In the genomic region with DNA sequence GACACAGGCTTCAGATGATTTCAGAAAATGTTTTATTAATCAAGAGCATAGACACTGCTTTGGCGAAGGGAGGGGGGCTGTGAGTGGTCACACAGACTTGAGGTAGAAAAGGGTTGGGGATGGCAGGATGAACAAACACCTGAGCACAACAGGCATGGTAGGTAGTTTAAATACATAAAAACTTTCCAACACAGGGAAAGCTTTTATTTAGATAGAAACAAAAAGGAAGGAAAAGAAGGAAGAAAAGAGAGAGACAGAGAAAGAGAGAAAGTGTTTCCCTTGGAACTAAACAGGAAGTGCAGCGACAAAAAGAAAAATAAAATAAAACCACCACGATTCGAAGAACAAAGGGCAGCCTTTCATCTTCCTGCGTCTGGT, we compare ENCODE assay signal across 18 cellular contexts. TPM values are rescaled to one million over a fixed set of nuclear protein-coding genes. Genes with fewer than 3 reads are reported as not detected.
DNase-seq lines count a peak whose midpoint lies in the region; ATAC-seq and TF ChIP-seq lines count a peak whose summit lies in the region.
"Had no signal": no experiment of that assay in that cellular context is flagged by ENCODE, and none has a peak within 500 bp of the region (broad histone marks: within the 10 kb centered on the region; RNA-seq: fewer than 3 reads in every experiment).

No MANE protein-coding gene starts in this region.

- H3K4me1 ChIP-seq in cardiac muscle cell (ENCODE audit: low read depth) (peaks cover 39% of the 10 kb centered on the region), mesodermal cell (ENCODE audit: control insufficient read depth, insufficient read depth, low read length, poor library complexity, severe bottlenecking) (peaks cover 31% of the 10 kb centered on the region)

- H3K9me3 ChIP-seq in cardiac muscle cell (ENCODE audit: low read depth) (no peaks in the 10 kb centered on the region), mesodermal cell (ENCODE audit: control insufficient read depth, low read length) (no peaks in the 10 kb centered on the region)
- H3K9me3 ChIP-seq: left lung, MG63, neutrophil, upper lobe of left lung had no signal

- H3K4me3 Mint-ChIP-seq in activated T-helper 1 cell treated with anti-CD3 and anti-CD28 coated beads, Interleukin-12 subunit alpha, Interleukin-12 subunit beta, Interleukin-2, Interleukin-4 antibody, amounts not matched to agents 30 ng/mL and 10 ng/mL and 1 ng/mL, durations not matched to agents 14 hours and 24 hours and 36 hours, result no peak overlapping the region
- H3K4me3 Mint-ChIP-seq in stimulated activated naive CD8-positive, alpha-beta T cell treated with anti-CD3 and anti-CD28 coated beads, Interleukin-15, amount 100 ng/mL, for 72 hours, result peak overlapping the region; percentile 39 to 62
- no peak overlapping the region for H3K4me3 Mint-ChIP-seq in activated T-helper 2 cell treated with anti-CD3 and anti-CD28 coated beads, Interferon-gamma antibody, Interleukin-2, Interleukin-4, amounts not matched to agents 10 μg/mL and 5 μg/mL and 100 μg/mL, durations not matched to agents 14 hours and 24 hours and 36 hours (ENCODE audit: low read depth)

- H3K27me3 Mint-ChIP-seq in activated T-helper 1 cell treated with anti-CD3 and anti-CD28 coated beads, Interleukin-12 subunit alpha, Interleukin-12 subunit beta, Interleukin-2, Interleukin-4 antibody, amounts not matched to agents 30 ng/mL and 10 ng/mL and 1 ng/mL, durations not matched to agents 14 hours and 24 hours and 36 hours (ENCODE audit: insufficient read depth), result peaks cover 87% of the 10 kb centered on the region
- H3K27me3 Mint-ChIP-seq in stimulated activated naive CD8-positive, alpha-beta T cell treated with anti-CD3 and anti-CD28 coated beads, Interleukin-15, amount 100 ng/mL, for 72 hours, result peaks cover 92% of the 10 kb centered on the region
- H3K27me3 Mint-ChIP-seq in activated T-helper 2 cell treated with anti-CD3 and anti-CD28 coated beads, Interferon-gamma antibody, Interleukin-2, Interleukin-4, amounts not matched to agents 10 μg/mL and 5 μg/mL and 100 μg/mL, durations not matched to agents 14 hours and 24 hours and 36 hours (ENCODE audit: low read depth), result peaks cover 83% of the 10 kb centered on the region

- no peak for TF ChIP-seq CTCF in cardiac muscle cell (IDR thresholded peaks at IDR 0.05; ENCODE audit: low read depth, low read length)

- H3K4me3 ChIP-seq in cardiac muscle cell, result peak overlapping the region; percentile 57
- peak overlapping the region; percentile 82 for H3K4me3 ChIP-seq in mesodermal cell (ENCODE audit: extremely low read depth, insufficient read depth, low read length, poor library complexity, severe bottlenecking)
- H3K4me3 ChIP-seq: left lung, upper lobe of left lung had no signal

- peaks cover 37% of the 10 kb centered on the region for H3K4me1 Mint-ChIP-seq in activated T-helper 1 cell treated with anti-CD3 and anti-CD28 coated beads, Interleukin-12 subunit alpha, Interleukin-12 subunit beta, Interleukin-2, Interleukin-4 antibody, amounts not matched to agents 30 ng/mL and 10 ng/mL and 1 ng/mL, durations not matched to agents 14 hours and 24 hours and 36 hours (ENCODE audit: low read depth)
- peaks cover 67% of the 10 kb centered on the region for H3K4me1 Mint-ChIP-seq in stimulated activated naive CD8-positive, alpha-beta T cell treated with anti-CD3 and anti-CD28 coated beads, Interleukin-15, amount 100 ng/mL, for 72 hours
- H3K4me1 Mint-ChIP-seq in activated T-helper 2 cell treated with anti-CD3 and anti-CD28 coated beads, Interferon-gamma antibody, Interleukin-2, Interleukin-4, amounts not matched to agents 10 μg/mL and 5 μg/mL and 100 μg/mL, durations not matched to agents 14 hours and 24 hours and 36 hours (ENCODE audit: low read depth), result peaks cover 16% of the 10 kb centered on the region

- WGBS in mesodermal cell (ENCODE audit: insufficient coverage in 2 of 2), 2 experiments, result 4 to 8% methylated on average over 4 to 5 of the region's 5 CpGs

- peak overlapping the region; percentile 83 for H3K27ac Mint-ChIP-seq in activated T-helper 1 cell treated with anti-CD3 and anti-CD28 coated beads, Interleukin-12 subunit alpha, Interleukin-12 subunit beta, Interleukin-2, Interleukin-4 antibody, amounts not matched to agents 30 ng/mL and 10 ng/mL and 1 ng/mL, durations not matched to agents 14 hours and 24 hours and 36 hours
- H3K27ac Mint-ChIP-seq in stimulated activated naive CD8-positive, alpha-beta T cell treated with anti-CD3 and anti-CD28 coated beads, Interleukin-15, amount 100 ng/mL, for 72 hours, result peak overlapping the region in 1 of 2 donors; percentile 40
- no peak overlapping the region for H3K27ac Mint-ChIP-seq in activated T-helper 2 cell treated with anti-CD3 and anti-CD28 coated beads, Interferon-gamma antibody, Interleukin-2, Interleukin-4, amounts not matched to agents 10 μg/mL and 5 μg/mL and 100 μg/mL, durations not matched to agents 14 hours and 24 hours and 36 hours

- H3K36me3 Mint-ChIP-seq in activated T-helper 1 cell treated with anti-CD3 and anti-CD28 coated beads, Interleukin-12 subunit alpha, Interleukin-12 subunit beta, Interleukin-2, Interleukin-4 antibody, amounts not matched to agents 30 ng/mL and 10 ng/mL and 1 ng/mL, durations not matched to agents 14 hours and 24 hours and 36 hours (ENCODE audit: low read depth), result peaks cover 10% of the 10 kb centered on the region
- H3K36me3 Mint-ChIP-seq in activated T-helper 2 cell treated with anti-CD3 and anti-CD28 coated beads, Interferon-gamma antibody, Interleukin-2, Interleukin-4, amounts not matched to agents 10 μg/mL and 5 μg/mL and 100 μg/mL, durations not matched to agents 14 hours and 24 hours and 36 hours (ENCODE audit: low read depth), result peaks cover 5% of the 10 kb centered on the region

- no peak for ATAC-seq in Right ventricle myocardium inferior
- ATAC-seq in stimulated activated naive CD8-positive, alpha-beta T cell treated with anti-CD3 and anti-CD28 coated beads, Interleukin-15, amount 100 ng/mL, for 72 hours, result no peak
- no peak for ATAC-seq in GM19397 (IDR thresholded peaks at IDR 0.05; ENCODE audit: unreplicated experiment)
- ATAC-seq: left lung, Panc1 had no signal

- peaks cover 89% of the 10 kb centered on the region for H3K27me3 ChIP-seq in cardiac muscle cell

- intact Hi-C loops in Right ventricle myocardium inferior (cut with DNase I), result loop anchor here (10.0 kb wide), 2 partner anchors 280 to 380 kb away; a partner anchor contains a TSS
- intact Hi-C loops in activated T-helper 1 cell treated with anti-CD3 and anti-CD28 coated beads, Interleukin-12 subunit alpha, Interleukin-12 subunit beta, Interleukin-2, Interleukin-4 antibody, amounts not matched to agents 30 ng/mL and 10 ng/mL and 1 ng/mL, durations not matched to agents 14 hours and 24 hours and 36 hours (cut with micrococcal nuclease), result loop anchor here (1.0 to 5.0 kb wide), 3 partner anchors 8 to 1252 kb away; no protein-coding TSS in a partner anchor
- intact Hi-C loops in activated T-helper 2 cell treated with anti-CD3 and anti-CD28 coated beads, Interferon-gamma antibody, Interleukin-2, Interleukin-4, amounts not matched to agents 10 μg/mL and 5 μg/mL and 100 μg/mL, durations not matched to agents 14 hours and 24 hours and 36 hours (cut with micrococcal nuclease), result loop anchor here (5.0 kb wide), 1 partner anchor 1252 kb away; no protein-coding TSS in a partner anchor

- no peaks in the 10 kb centered on the region for H3K9me3 Mint-ChIP-seq in activated T-helper 1 cell treated with anti-CD3 and anti-CD28 coated beads, Interleukin-12 subunit alpha, Interleukin-12 subunit beta, Interleukin-2, Interleukin-4 antibody, amounts not matched to agents 30 ng/mL and 10 ng/mL and 1 ng/mL, durations not matched to agents 14 hours and 24 hours and 36 hours
- no peaks in the 10 kb centered on the region for H3K9me3 Mint-ChIP-seq in stimulated activated naive CD8-positive, alpha-beta T cell treated with anti-CD3 and anti-CD28 coated beads, Interleukin-15, amount 100 ng/mL, for 72 hours
- peaks cover 3% of the 10 kb centered on the region for H3K9me3 Mint-ChIP-seq in activated T-helper 2 cell treated with anti-CD3 and anti-CD28 coated beads, Interferon-gamma antibody, Interleukin-2, Interleukin-4, amounts not matched to agents 10 μg/mL and 5 μg/mL and 100 μg/mL, durations not matched to agents 14 hours and 24 hours and 36 hours

- no peak for DNase-seq in cardiac muscle cell (ENCODE audit: low read depth in 1 of 2, low spot score in 1 of 2)
- DNase-seq in Right ventricle myocardium inferior (ENCODE audit: missing footprints), result no peak
- no peak for DNase-seq in activated T-helper 1 cell treated with anti-CD3 and anti-CD28 coated beads, Interleukin-12 subunit alpha, Interleukin-12 subunit beta, Interleukin-2, Interleukin-4 antibody, amounts not matched to agents 30 ng/mL and 10 ng/mL and 1 ng/mL, durations not matched to agents 14 hours and 24 hours and 36 hours (ENCODE audit: low spot score)
- no peak for DNase-seq in stimulated activated naive CD8-positive, alpha-beta T cell treated with anti-CD3 and anti-CD28 coated beads, Interleukin-15, amount 100 ng/mL, for 72 hours
- no peak for DNase-seq in activated T-helper 2 cell treated with anti-CD3 and anti-CD28 coated beads, Interferon-gamma antibody, Interleukin-2, Interleukin-4, amounts not matched to agents 10 μg/mL and 5 μg/mL and 100 μg/mL, durations not matched to agents 14 hours and 24 hours and 36 hours (ENCODE audit: low spot score)
- no peak for DNase-seq in amygdala (lab: John Stamatoyannopoulos, UW)
- DNase-seq: activated CD4-positive, alpha-beta T cell treated with anti-CD3 and anti-CD28 coated beads for 1 hour; activated effector memory CD4-positive, alpha-beta T cell treated with Interleukin-2 at 50 U/mL for 16 hours; left lung; NCI-H69; SW 1271 had no signal

- H3K36me3 ChIP-seq in cardiac muscle cell (no peaks in the 10 kb centered on the region), mesodermal cell (ENCODE audit: control insufficient read depth, insufficient read depth, low read length) (peaks cover 40% of the 10 kb centered on the region)
- H3K36me3 ChIP-seq: left lung, neutrophil, upper lobe of left lung had no signal

- H3K27ac ChIP-seq in cardiac muscle cell (no peak overlapping the region), mesodermal cell (ENCODE audit: low read depth, low read length, severe bottlenecking) (peak overlapping the region; percentile 84)
- H3K27ac ChIP-seq: left lung, neutrophil, upper lobe of left lung had no signal

RNA-seq across cellular contexts. Expression of a gene that starts 3.1 kb away (rescaled TPM):
- total RNA-seq in cardiac muscle cell (68.9 and 81.2 TPM in 2 replicates), Right ventricle myocardium inferior (29.8 TPM)
- polyA plus RNA-seq in cardiac muscle cell, result 66.0 and 67.7 TPM in 2 replicates
- total RNA-seq in activated T-helper 1 cell treated with anti-CD3 and anti-CD28 coated beads, Interleukin-12 subunit alpha, Interleukin-12 subunit beta, Interleukin-2, Interleukin-4 antibody, amounts not matched to agents 30 ng/mL and 10 ng/mL and 1 ng/mL, durations not matched to agents 14 hours and 24 hours and 36 hours, result not detected in 2 replicates
- 366 TPM for polyA plus RNA-seq in mesodermal cell (2013, experiment 1 of 2)
- 464 TPM for polyA plus RNA-seq in mesodermal cell (2013, experiment 2 of 2)
- total RNA-seq in activated T-helper 2 cell treated with anti-CD3 and anti-CD28 coated beads, Interferon-gamma antibody, Interleukin-2, Interleukin-4, amounts not matched to agents 10 μg/mL and 5 μg/mL and 100 μg/mL, durations not matched to agents 14 hours and 24 hours and 36 hours, result not detected in 2 replicates
- total RNA-seq: bronchial epithelial cell, left lung had no signal

RNA-seq across cellular contexts. Expression of a gene that starts 29.1 kb away (rescaled TPM):
- 15.5 and 20.8 TPM in 2 replicates for total RNA-seq in cardiac muscle cell
- polyA plus RNA-seq in cardiac muscle cell, result 37.2 and 37.5 TPM in 2 replicates
- 39.2 TPM for total RNA-seq in Right ventricle myocardium inferior
- 37.5 and 44.4 TPM in 2 replicates for total RNA-seq in activated T-helper 1 cell treated with anti-CD3 and anti-CD28 coated beads, Interleukin-12 subunit alpha, Interleukin-12 subunit beta, Interleukin-2, Interleukin-4 antibody, amounts not matched to agents 30 ng/mL and 10 ng/mL and 1 ng/mL, durations not matched to agents 14 hours and 24 hours and 36 hours
- polyA plus RNA-seq in mesodermal cell (2013, experiment 1 of 2), result 60.6 TPM
- 64.0 TPM for polyA plus RNA-seq in mesodermal cell (2013, experiment 2 of 2)
- 35.9 and 36.0 TPM in 2 replicates for total RNA-seq in activated T-helper 2 cell treated with anti-CD3 and anti-CD28 coated beads, Interferon-gamma antibody, Interleukin-2, Interleukin-4, amounts not matched to agents 10 μg/mL and 5 μg/mL and 100 μg/mL, durations not matched to agents 14 hours and 24 hours and 36 hours

Comparison
In these comparisons a context has a peak if more than half of its experiments do, and no peak if none do; other contexts are left out.
1. H3K4me3 Mint-ChIP-seq: peak in stimulated activated naive CD8-positive, alpha-beta T cell treated with anti-CD3 and anti-CD28 coated beads, Interleukin-15, amount 100 ng/mL, for 72 hours (2 of 2); none in activated T-helper 1 cell treated with anti-CD3 and anti-CD28 coated beads, Interleukin-12 subunit alpha, Interleukin-12 subunit beta, Interleukin-2, Interleukin-4 antibody, amounts not matched to agents 30 ng/mL and 10 ng/mL and 1 ng/mL, durations not matched to agents 14 hours and 24 hours and 36 hours (single experiment) and activated T-helper 2 cell treated with anti-CD3 and anti-CD28 coated beads, Interferon-gamma antibody, Interleukin-2, Interleukin-4, amounts not matched to agents 10 μg/mL and 5 μg/mL and 100 μg/mL, durations not matched to agents 14 hours and 24 hours and 36 hours (single experiment).
2. RNA of a gene that starts 3.1 kb away (total RNA-seq): 68.9 to 81.2 TPM in cardiac muscle cell and 29.8 TPM in Right ventricle myocardium inferior (single experiment); not detected in activated T-helper 1 cell treated with anti-CD3 and anti-CD28 coated beads, Interleukin-12 subunit alpha, Interleukin-12 subunit beta, Interleukin-2, Interleukin-4 antibody, amounts not matched to agents 30 ng/mL and 10 ng/mL and 1 ng/mL, durations not matched to agents 14 hours and 24 hours and 36 hours and not detected in activated T-helper 2 cell treated with anti-CD3 and anti-CD28 coated beads, Interferon-gamma antibody, Interleukin-2, Interleukin-4, amounts not matched to agents 10 μg/mL and 5 μg/mL and 100 μg/mL, durations not matched to agents 14 hours and 24 hours and 36 hours; every median in the first group is over 10 times any median in the second.